In the genomic region with DNA sequence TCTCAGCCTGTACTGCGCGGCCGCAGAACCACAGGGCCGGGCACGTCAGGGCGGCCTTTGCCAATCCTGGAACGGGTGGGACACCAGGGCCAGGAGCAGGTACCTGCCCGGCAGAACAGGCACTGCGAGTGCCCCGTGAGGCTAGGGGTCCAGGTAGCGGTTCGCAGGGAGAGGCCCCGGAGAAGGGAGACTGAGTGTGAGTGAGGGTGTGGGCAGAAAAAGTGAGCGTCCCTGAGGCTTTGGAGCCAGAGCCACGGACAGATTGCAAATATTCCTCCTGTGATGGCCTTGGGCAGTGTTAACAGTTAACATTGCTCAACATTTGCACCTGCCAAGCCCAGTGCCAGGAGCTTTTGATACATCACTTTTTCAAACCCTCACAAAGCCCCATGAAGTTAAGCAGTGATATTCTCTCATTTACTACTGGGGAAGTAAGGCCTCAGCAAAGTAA, we compare ENCODE assay signal across 9 cellular contexts. TPM values are rescaled to one million over a fixed set of nuclear protein-coding genes. Genes with fewer than 3 reads are reported as not detected.
DNase-seq lines count a peak whose midpoint lies in the region; ATAC-seq and TF ChIP-seq lines count a peak whose summit lies in the region.
"Had no signal": no experiment of that assay in that cellular context is flagged by ENCODE, and none has a peak within 500 bp of the region (broad histone marks: within the 10 kb centered on the region; RNA-seq: fewer than 3 reads in every experiment).

No MANE protein-coding gene starts in this region.

- peak overlapping the region; percentile 66 for H3K4me3 Mint-ChIP-seq in dendritic cell treated with granulocyte-macrophage colony-stimulating factor and Interleukin-4, amounts not matched to agents 40 ng/mL and 50 ng/mL, for 4 days

- H3K27me3 ChIP-seq in cardiac muscle cell (peaks cover 16% of the 10 kb centered on the region), muscle layer of duodenum (ENCODE audit: low read depth, low read length) (no peaks in the 10 kb centered on the region), uterus (no peaks in the 10 kb centered on the region)

- peaks cover 15% of the 10 kb centered on the region for H3K4me1 Mint-ChIP-seq in dendritic cell treated with granulocyte-macrophage colony-stimulating factor and Interleukin-4, amounts not matched to agents 40 ng/mL and 50 ng/mL, for 4 days (ENCODE audit: low read depth)

- peaks cover 45% of the 10 kb centered on the region for H3K36me3 Mint-ChIP-seq in dendritic cell treated with granulocyte-macrophage colony-stimulating factor and Interleukin-4, amounts not matched to agents 40 ng/mL and 50 ng/mL, for 4 days (ENCODE audit: low read depth)

- H3K27ac ChIP-seq in cardiac muscle cell (no peak overlapping the region), muscle layer of duodenum (ENCODE audit: low read length) (no peak overlapping the region), uterus (no peak overlapping the region)

- no peak for DNase-seq in cardiac muscle cell (ENCODE audit: low read depth in 1 of 2, low spot score in 1 of 2)
- DNase-seq in Right ventricle myocardium inferior (ENCODE audit: missing footprints): no peak
- DNase-seq in uterus: no peak
- no peak for DNase-seq in GF-D8 (lab: John Stamatoyannopoulos, UW)
- no peak for DNase-seq in dedifferentiated amniotic fluid mesenchymal stem cell (ENCODE audit: extremely low spot score)
- DNase-seq: DND-41 had no signal

- TF ChIP-seq POLR2A in uterus (IDR thresholded peaks at IDR 0.05): no peak

- H3K9me3 ChIP-seq in cardiac muscle cell (ENCODE audit: low read depth): no peaks in the 10 kb centered on the region
- no peaks in the 10 kb centered on the region for H3K9me3 ChIP-seq in muscle layer of duodenum (ENCODE audit: control insufficient read depth in 1 of 2, low read length in 2 of 2)
- no peaks in the 10 kb centered on the region for H3K9me3 ChIP-seq in uterus

- H3K36me3 ChIP-seq in cardiac muscle cell (no peaks in the 10 kb centered on the region), muscle layer of duodenum (ENCODE audit: control insufficient read depth in 1 of 2, insufficient read depth in 2 of 2, low read length in 2 of 2) (peaks cover 7 to 30% of the 10 kb centered on the region in 2 donors), uterus (no peaks in the 10 kb centered on the region)

- H3K4me1 ChIP-seq in cardiac muscle cell (ENCODE audit: low read depth): peaks cover 4% of the 10 kb centered on the region
- H3K4me1 ChIP-seq in muscle layer of duodenum (ENCODE audit: control insufficient read depth in 1 of 2, insufficient read depth in 2 of 2, low read length in 2 of 2): peaks cover 4 to 15% of the 10 kb centered on the region in 2 donors
- H3K4me1 ChIP-seq in uterus: peaks cover 0 to 6% of the 10 kb centered on the region in 2 donors

- H3K4me3 ChIP-seq in cardiac muscle cell: peak overlapping the region; percentile 29
- peak overlapping the region; percentile 57 to 74 for H3K4me3 ChIP-seq in muscle layer of duodenum (ENCODE audit: low read depth in 1 of 2, low read length in 2 of 2)
- H3K4me3 ChIP-seq in uterus: peak overlapping the region; percentile 41 to 47

- no peak overlapping the region for H3K27ac Mint-ChIP-seq in dendritic cell treated with granulocyte-macrophage colony-stimulating factor and Interleukin-4, amounts not matched to agents 40 ng/mL and 50 ng/mL, for 4 days

- no peaks in the 10 kb centered on the region for H3K9me3 Mint-ChIP-seq in dendritic cell treated with granulocyte-macrophage colony-stimulating factor and Interleukin-4, amounts not matched to agents 40 ng/mL and 50 ng/mL, for 4 days

- intact Hi-C loops in Right ventricle myocardium inferior (cut with DNase I): no loop called here
- intact Hi-C loops in dendritic cell treated with granulocyte-macrophage colony-stimulating factor and Interleukin-4, amounts not matched to agents 40 ng/mL and 50 ng/mL, for 4 days (cut with micrococcal nuclease): no loop called here
- intact Hi-C loops in uterus (cut with DNase I; ENCODE audit: low total_unique reads): no loop called here

- H3K27me3 Mint-ChIP-seq in dendritic cell treated with granulocyte-macrophage colony-stimulating factor and Interleukin-4, amounts not matched to agents 40 ng/mL and 50 ng/mL, for 4 days: peaks cover 32% of the 10 kb centered on the region

- TF ChIP-seq CTCF in cardiac muscle cell (IDR thresholded peaks at IDR 0.05; ENCODE audit: low read depth, low read length) (no peak), uterus (IDR thresholded peaks at IDR 0.05) (no peak)

- no peak for ATAC-seq in Right ventricle myocardium inferior
- ATAC-seq in GM19463 (IDR thresholded peaks at IDR 0.05; ENCODE audit: unreplicated experiment): no peak

RNA-seq across cellular contexts. Expression of a gene that starts 0.5 kb away (rescaled TPM):
- total RNA-seq in cardiac muscle cell: 0.21 and 0.25 TPM in 2 replicates
- 0.21 and 1.3 TPM in 2 replicates for polyA plus RNA-seq in cardiac muscle cell
- total RNA-seq in Right ventricle myocardium inferior: 0.97 TPM
- total RNA-seq in uterus: 1 to 10 TPM in 1 of 4 donors, not detected in 3; 1.7 TPM

RNA-seq across cellular contexts. Expression of a gene that starts 17.9 kb away (rescaled TPM):
- total RNA-seq in cardiac muscle cell (40.9 and 52.0 TPM in 2 replicates), Right ventricle myocardium inferior (25.5 TPM), uterus (10 to 100 TPM; 19.2 to 38.2 (median 23.1) TPM)
- 21.3 and 29.7 TPM in 2 replicates for polyA plus RNA-seq in cardiac muscle cell

RNA-seq across cellular contexts. Expression of a gene that starts 23.3 kb away (rescaled TPM):
- total RNA-seq in cardiac muscle cell (58.2 and 70.0 TPM in 2 replicates), Right ventricle myocardium inferior (34.2 TPM), uterus (10 to 100 TPM; 28.7 to 43.8 (median 36.4) TPM)
- polyA plus RNA-seq in cardiac muscle cell: 48.8 and 74.4 TPM in 2 replicates

RNA-seq across cellular contexts. Expression of a gene that starts 31.8 kb away (rescaled TPM):
- total RNA-seq in cardiac muscle cell (73.0 and 78.1 TPM in 2 replicates), Right ventricle myocardium inferior (22.9 TPM), uterus (100 to 1,000 TPM in 1 of 4 donors, 10 to 100 TPM in 3; 23.2 to 130 (median 39.1) TPM)
- polyA plus RNA-seq in cardiac muscle cell: 70.7 and 89.9 TPM in 2 replicates

RNA-seq across cellular contexts. Expression of a gene that starts 45.2 kb away (rescaled TPM):
- not detected in 2 replicates for total RNA-seq in cardiac muscle cell
- not detected in 2 replicates for polyA plus RNA-seq in cardiac muscle cell
- not detected for total RNA-seq in Right ventricle myocardium inferior
- total RNA-seq in uterus: 1 to 10 TPM in 1 of 4 donors, not detected in 3; 2.0 TPM
